In the genomic region with DNA sequence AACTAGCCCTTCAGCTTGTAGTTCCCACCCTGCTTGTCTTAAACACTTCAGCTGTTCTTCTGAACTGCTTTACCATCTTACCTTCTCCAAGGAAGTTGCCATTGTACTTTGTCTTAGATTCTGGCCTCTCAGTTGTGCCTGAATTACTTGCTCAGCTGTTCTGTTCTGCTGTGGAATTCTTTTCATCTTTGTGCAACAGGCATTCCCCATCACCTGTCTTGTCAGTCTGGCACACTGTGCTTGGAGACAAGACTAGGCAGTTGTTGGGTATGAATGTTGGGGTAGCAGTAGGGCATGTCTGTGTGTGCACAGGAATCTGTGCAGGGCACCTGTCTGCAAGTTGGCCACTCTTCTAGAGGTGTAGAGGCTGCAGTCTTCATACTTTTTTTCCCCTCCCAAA, we compare ENCODE assay signal across 16 cellular contexts.
"Had no signal": no experiment of that assay in that cellular context is flagged by ENCODE, and none has a peak within 500 bp of the region (broad histone marks: within the 10 kb centered on the region; RNA-seq: fewer than 3 reads in every experiment).

No MANE protein-coding gene starts in this region.

- H3K9me3 ChIP-seq: breast epithelium, pancreas, tibial artery, vagina had no signal

- H3K4me3 ChIP-seq: breast epithelium, pancreas, tibial artery, vagina had no signal

- H3K27ac Mint-ChIP-seq: stimulated activated naive B cell treated with anti-CD40 and anti-IgM and Interleukin-4, amounts not matched to agents 10 μg/mL and 1 μg/mL and 100 μg/mL, for 72 hours; T-cell had no signal

- DNase-seq: activated CD4-positive, CD25-positive, alpha-beta regulatory T cell treated with anti-CD3 and anti-CD28 coated beads, Interleukin-2, amount 50 U/mL, for 72 hours; activated naive CD4-positive, alpha-beta T cell treated with Interleukin-2 at 50 U/mL for 16 hours; activated T-cell treated with anti-CD3 and anti-CD28 coated beads for 4 hours; aorta; dorsolateral prefrontal cortex; erythroblast; hippocampal formation; kidney glomerular epithelial cell; pancreas; stimulated activated naive B cell treated with anti-CD40 and anti-IgM and Interleukin-4, amounts not matched to agents 10 μg/mL and 1 μg/mL and 100 μg/mL, for 72 hours; T-cell; T-helper 9 cell; tibial artery had no signal

- H3K27ac ChIP-seq: breast epithelium, pancreas, tibial artery, vagina had no signal

- FAIRE-seq: pancreas had no signal

- H3K36me3 ChIP-seq: breast epithelium, pancreas, tibial artery, vagina had no signal

- ATAC-seq: pancreas; stimulated activated naive B cell treated with anti-CD40 and anti-IgM and Interleukin-4, amounts not matched to agents 10 μg/mL and 1 μg/mL and 100 μg/mL, for 72 hours; T-cell had no signal

- H3K27me3 ChIP-seq: breast epithelium, dorsolateral prefrontal cortex, pancreas, tibial artery, vagina had no signal

- H3K27me3 Mint-ChIP-seq: stimulated activated naive B cell treated with anti-CD40 and anti-IgM and Interleukin-4, amounts not matched to agents 10 μg/mL and 1 μg/mL and 100 μg/mL, for 72 hours; T-cell had no signal

- H3K9me3 Mint-ChIP-seq: stimulated activated naive B cell treated with anti-CD40 and anti-IgM and Interleukin-4, amounts not matched to agents 10 μg/mL and 1 μg/mL and 100 μg/mL, for 72 hours; T-cell had no signal

- H3K4me3 Mint-ChIP-seq: neural crest cell; stimulated activated naive B cell treated with anti-CD40 and anti-IgM and Interleukin-4, amounts not matched to agents 10 μg/mL and 1 μg/mL and 100 μg/mL, for 72 hours; T-cell had no signal
